15 cellular contexts compared by ENCODE assay signal in the genomic region with DNA sequence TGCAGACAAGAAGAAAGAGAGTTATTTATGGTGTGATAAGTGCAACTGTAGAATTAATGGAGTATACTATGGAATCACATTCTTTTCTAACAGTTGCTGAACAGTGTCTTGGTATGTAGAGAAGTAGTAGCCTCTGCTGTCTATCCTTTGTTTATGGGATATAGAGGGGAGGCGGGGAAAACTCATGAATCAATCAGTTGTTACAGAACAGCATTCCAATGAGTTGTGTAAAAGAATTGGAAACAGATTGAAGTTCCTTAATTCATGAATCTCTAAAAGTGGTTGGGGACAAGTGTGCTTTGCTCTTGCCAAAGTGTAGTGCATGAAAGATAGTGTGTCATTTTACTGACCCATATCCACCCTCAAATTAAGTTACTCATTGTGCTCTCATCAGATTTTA.
DNase-seq lines count a peak whose midpoint lies in the region; ATAC-seq, FAIRE-seq and TF ChIP-seq lines count a peak whose summit lies in the region.
"Had no signal": no experiment of that assay in that cellular context is flagged by ENCODE, and none has a peak within 500 bp of the region (broad histone marks: within the 10 kb centered on the region; RNA-seq: fewer than 3 reads in every experiment).

No MANE protein-coding gene starts in this region.

- DNase-seq in AG10803 (ENCODE audit: low read depth) (peak; percentile 36), IMR-90 (peak; percentile 1), bronchial epithelial cell (ENCODE audit: low read depth) (peak; percentile 33), foreskin fibroblast (peak; percentile 45 to 69), mucosa of gallbladder (ENCODE audit: low spot score) (no peak), HUDEP-2 (lab: John Stamatoyannopoulos, UW; ENCODE audit: unreplicated experiment in 76 of 76) (no peak)
- DNase-seq: H9, NCI-H1048, NCI-H510A treated with DMSO at 0.1 percent for 48 hours had no signal

- CTCF ChIA-PET in IMR-90 (lab: Yijun Ruan, JAX) = no interaction called here

- no peak overlapping the region for H2AK9ac ChIP-seq in IMR-90 (replicated peaks; ENCODE audit: low read depth, low read length, poor library complexity)

- no peak overlapping the region for H3K27ac ChIP-seq in IMR-90 (ENCODE audit: insufficient read depth, low read length)
- H3K27ac ChIP-seq: KMS-11, SK-N-MC had no signal

- BruUV-seq in IMR-90 (replicated peaks; lab: Mats Ljungman, UMichigan) = no TSS peak

- H4K5ac ChIP-seq in IMR-90 (ENCODE audit: low read depth, low read length) = no peak overlapping the region

- H4K20me1 ChIP-seq in IMR-90 (ENCODE audit: insufficient read depth, low read length) = no peaks in the 10 kb centered on the region

- dilution Hi-C loops in IMR-90 (cut with HindIII; ENCODE audit: low sequenced_read_pairs, unreplicated experiment) = no loop called here

- H3K9me1 ChIP-seq in IMR-90 (ENCODE audit: insufficient read depth, low read length) = no peaks in the 10 kb centered on the region

- FAIRE-seq in bronchial epithelial cell (lab: Jason Lieb, UNC) = no peak
- FAIRE-seq: A204.1 had no signal

- no peaks in the 10 kb centered on the region for H3K27me3 ChIP-seq in IMR-90 (ENCODE audit: control insufficient read depth, insufficient read depth, low read length)
- H3K27me3 ChIP-seq in bronchial epithelial cell (ENCODE audit: control insufficient read depth, insufficient read depth, low read length) = no peaks in the 10 kb centered on the region

- intact Hi-C loops in IMR-90 (cut with micrococcal nuclease) = loop anchor here (10.0 kb wide), 1 partner anchor 75 kb away; no protein-coding TSS in a partner anchor

- no peak for TF ChIP-seq RAD21 in IMR-90 (IDR thresholded peaks at IDR 0.05; ENCODE audit: low read length)

- H3K36me3 ChIP-seq in IMR-90 (ENCODE audit: control insufficient read depth, insufficient read depth, low read length) = no peaks in the 10 kb centered on the region
- H3K36me3 ChIP-seq in bronchial epithelial cell (ENCODE audit: control insufficient read depth, insufficient read depth, low read length) = no peaks in the 10 kb centered on the region

- H3K4ac ChIP-seq in IMR-90 (ENCODE audit: low read depth, low read length) = no peak overlapping the region

- H3K79me1 ChIP-seq in IMR-90 (ENCODE audit: low read depth in 1 of 2, low read length in 2 of 2) = no peaks in the 10 kb centered on the region

- H3K18ac ChIP-seq in IMR-90 (ENCODE audit: low read depth, low read length) = no peak overlapping the region

- no peak overlapping the region for H3K4me2 ChIP-seq in IMR-90 (ENCODE audit: low read depth, low read length)
- H3K4me2 ChIP-seq: KMS-11 had no signal

- no peak overlapping the region for H2BK5ac ChIP-seq in IMR-90 (ENCODE audit: low read depth, low read length, poor library complexity, severe bottlenecking)

- H3K14ac ChIP-seq in IMR-90 (replicated peaks; ENCODE audit: low read depth, low read length) = no peak overlapping the region

- no CpG with 5 or more reads among the region's 1 CpG for WGBS in IMR-90 (ENCODE audit: extremely low coverage in 2 of 2, insufficient read length in 1 of 2), 2 experiments

- in situ Hi-C loops in IMR-90 (cut with MboI; ENCODE audit: low sequenced_read_pairs) = no loop called here

- no peak overlapping the region for H3K23ac ChIP-seq in IMR-90 (ENCODE audit: low read depth, low read length)

- no peaks in the 10 kb centered on the region for H3K9me3 ChIP-seq in IMR-90 (ENCODE audit: control insufficient read depth, insufficient read depth, low read length)

- H2AK5ac ChIP-seq in IMR-90 (ENCODE audit: low read depth, low read length) = no peak overlapping the region

- no peak overlapping the region for H2BK120ac ChIP-seq in IMR-90 (ENCODE audit: low read depth, low read length)

- no peak overlapping the region for H3K9ac ChIP-seq in IMR-90 (ENCODE audit: low read depth, low read length)
- H3K9ac ChIP-seq: KMS-11 had no signal

- TF ChIP-seq CTCF in AG10803 (conservative IDR thresholded peaks at IDR 0.05; ENCODE audit: low read length) (no peak), IMR-90 (conservative IDR thresholded peaks at IDR 0.05; ENCODE audit: low read depth, low read length) (no peak), bronchial epithelial cell (IDR thresholded peaks at IDR 0.05; ENCODE audit: insufficient read depth, low read length, severe bottlenecking) (no peak), foreskin fibroblast (IDR thresholded peaks at IDR 0.05; ENCODE audit: low read depth, low read length) (no peak)

- no peak overlapping the region for H4K8ac ChIP-seq in IMR-90 (ENCODE audit: low read depth in 2 of 2, low read length in 2 of 2)

- no peak overlapping the region for H2BK15ac ChIP-seq in IMR-90 (ENCODE audit: low read depth, low read length)

- no peaks in the 10 kb centered on the region for H3K4me1 ChIP-seq in IMR-90 (ENCODE audit: control insufficient read depth, insufficient read depth, low read length)

- no peak for TF ChIP-seq POLR2A in IMR-90 (IDR thresholded peaks at IDR 0.05; ENCODE audit: low read depth, low read length)

- H3K4me3 ChIP-seq in AG10803 (ENCODE audit: low read length) = no peak overlapping the region
- no peak overlapping the region for H3K4me3 ChIP-seq in IMR-90 (ENCODE audit: insufficient read depth, low read depth, low read length)
- no peak overlapping the region for H3K4me3 ChIP-seq in bronchial epithelial cell (ENCODE audit: low read depth, low read length)
- H3K4me3 ChIP-seq in foreskin fibroblast (ENCODE audit: low read depth in 1 of 2, low read length in 2 of 2) = no peak overlapping the region
- H3K4me3 ChIP-seq: SK-N-MC had no signal

- POLR2A ChIA-PET in IMR-90 (lab: Charles Lee; ENCODE audit: unreplicated experiment) = no interaction called here

- ATAC-seq in IMR-90 (ENCODE audit: low read depth) (no peak), HG03354 (IDR thresholded peaks at IDR 0.05; ENCODE audit: poor library complexity, severe bottlenecking, unreplicated experiment) (no peak), HG03521 (IDR thresholded peaks at IDR 0.05; ENCODE audit: unreplicated experiment) (no peak)
- ATAC-seq: Right ventricle myocardium inferior had no signal

- no peak overlapping the region for H2AFZ ChIP-seq in IMR-90 (replicated peaks; ENCODE audit: low read length, poor library complexity)

- no peak overlapping the region for H2BK20ac ChIP-seq in IMR-90 (ENCODE audit: low read depth, low read length)

- H4K91ac ChIP-seq in IMR-90 (ENCODE audit: insufficient read depth, low read depth, low read length) = no peak overlapping the region

- no peak overlapping the region for H3K56ac ChIP-seq in IMR-90 (ENCODE audit: extremely low read depth, insufficient read depth, low read length)

TF ChIP-seq in IMR-90, 13 proteins besides CTCF, POLR2A, EP300 and RAD21:
- TF ChIP-seq MAFK (IDR thresholded peaks at IDR 0.05; ENCODE audit: low read depth, low read length) = no peak
- TF ChIP-seq CHD1 (IDR thresholded peaks at IDR 0.05; ENCODE audit: low read depth, low read length) = no peak
- no peak for TF ChIP-seq SMC3 (IDR thresholded peaks at IDR 0.05; ENCODE audit: low read depth, low read length)
- no peak for TF ChIP-seq FOS (IDR thresholded peaks at IDR 0.05; ENCODE audit: low read depth, low read length)
- TF ChIP-seq, protein P1, sequence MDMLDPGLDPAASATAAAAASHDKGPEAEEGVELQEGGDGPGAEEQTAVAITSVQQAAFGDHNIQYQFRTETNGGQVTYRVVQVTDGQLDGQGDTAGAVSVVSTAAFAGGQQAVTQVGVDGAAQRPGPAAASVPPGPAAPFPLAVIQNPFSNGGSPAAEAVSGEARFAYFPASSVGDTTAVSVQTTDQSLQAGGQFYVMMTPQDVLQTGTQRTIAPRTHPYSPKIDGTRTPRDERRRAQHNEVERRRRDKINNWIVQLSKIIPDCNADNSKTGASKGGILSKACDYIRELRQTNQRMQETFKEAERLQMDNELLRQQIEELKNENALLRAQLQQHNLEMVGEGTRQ (IDR thresholded peaks at IDR 0.05; ENCODE audit: low read depth, low read length) = no peak
- no peak for TF ChIP-seq RFX5 (IDR thresholded peaks at IDR 0.05; ENCODE audit: low read depth, low read length)
- TF ChIP-seq MXI1 (IDR thresholded peaks at IDR 0.05; ENCODE audit: borderline replicate concordance, low read depth, low read length) = no peak
- TF ChIP-seq BHLHE40 (IDR thresholded peaks at IDR 0.05; ENCODE audit: low read depth, low read length) = no peak
- TF ChIP-seq RCOR1 (IDR thresholded peaks at IDR 0.05; ENCODE audit: insufficient replicate concordance, low read length) = no peak
- no peak for TF ChIP-seq MAZ (IDR thresholded peaks at IDR 0.05; ENCODE audit: borderline replicate concordance, low read depth, low read length)
- TF ChIP-seq, protein P2, sequence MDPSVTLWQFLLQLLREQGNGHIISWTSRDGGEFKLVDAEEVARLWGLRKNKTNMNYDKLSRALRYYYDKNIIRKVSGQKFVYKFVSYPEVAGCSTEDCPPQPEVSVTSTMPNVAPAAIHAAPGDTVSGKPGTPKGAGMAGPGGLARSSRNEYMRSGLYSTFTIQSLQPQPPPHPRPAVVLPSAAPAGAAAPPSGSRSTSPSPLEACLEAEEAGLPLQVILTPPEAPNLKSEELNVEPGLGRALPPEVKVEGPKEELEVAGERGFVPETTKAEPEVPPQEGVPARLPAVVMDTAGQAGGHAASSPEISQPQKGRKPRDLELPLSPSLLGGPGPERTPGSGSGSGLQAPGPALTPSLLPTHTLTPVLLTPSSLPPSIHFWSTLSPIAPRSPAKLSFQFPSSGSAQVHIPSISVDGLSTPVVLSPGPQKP (IDR thresholded peaks at IDR 0.05; ENCODE audit: borderline replicate concordance, low read depth, low read length) = no peak
- no peak for TF ChIP-seq NFE2L2 (IDR thresholded peaks at IDR 0.05; ENCODE audit: low read depth, low read length)

Comparison
In these comparisons a context has a peak if more than half of its experiments do, and no peak if none do; other contexts are left out.
1. DNase-seq: peak in AG10803 (single experiment), IMR-90 (single experiment), bronchial epithelial cell (single experiment) and foreskin fibroblast (2 of 2); none in mucosa of gallbladder (single experiment) and HUDEP-2 (0 of 76).